In genomic region chr1:154499446-154499845, GRCh38 we compare ENCODE assay signal across 26 cellular contexts. TPM values are rescaled to one million over a fixed set of nuclear protein-coding genes. Genes with fewer than 3 reads are reported as not detected.
DNase-seq lines count a peak whose midpoint lies in the region; ATAC-seq and TF ChIP-seq lines count a peak whose summit lies in the region.
"Had no signal": no experiment of that assay in that cellular context is flagged by ENCODE, and none has a peak within 500 bp of the region (broad histone marks: within the 10 kb centered on the region; RNA-seq: fewer than 3 reads in every experiment).

No MANE protein-coding gene starts in this region.

- peaks cover 20 to 85% (median 53%) of the 10 kb centered on the region in 6 donors for H3K4me1 ChIP-seq in spleen

- peaks cover 5 to 51% (median 32%) of the 10 kb centered on the region in 7 donors for H3K27me3 ChIP-seq in spleen (replicated peaks in 1 of 7)
- H3K27me3 ChIP-seq: ovary had no signal

- ATAC-seq in activated T-cell treated with anti-CD3 and anti-CD28 coated beads, Interleukin-2, amount 50 U/mL, for 4 hours = peak; percentile 27 to 46
- ATAC-seq in left colon = no peak
- ATAC-seq: PC-3, WTC11 had no signal

- H3K4me1 Mint-ChIP-seq in activated T-cell treated with anti-CD3 and anti-CD28 coated beads, Interleukin-2, amount 50 U/mL, for 4 hours (ENCODE audit: low read depth) = peaks cover 22% of the 10 kb centered on the region

- DNase-seq in activated T-cell treated with anti-CD3 and anti-CD28 coated beads, Interleukin-2, amount 50 U/mL, for 4 hours = no peak
- no peak for DNase-seq in activated T-cell treated with anti-CD3 and anti-CD28 coated beads, Interleukin-2, amount 50 U/mL, for 1 hour
- DNase-seq in HCEC 1CT (peak; percentile 13), dermis blood vessel endothelial cell (peak; percentile 58), spleen (no peak), RPMI8226 (no peak), left colon (no peak), SIG-M5 (lab: John Stamatoyannopoulos, UW) (no peak)
- DNase-seq: activated gamma-delta T cell treated with Interleukin-2 at 50 U/mL for 16 hours; aorta; cerebellar nuclear complex; effector memory CD4-positive, alpha-beta T cell; head of caudate nucleus; naive B cell; NCI-H1436; NCI-H2227 treated with DMSO at 0.1 percent for 48 hours; NCI-H82; ovary; PC-3; sigmoid colon; stimulated activated CD4-positive, alpha-beta T cell treated with anti-CD3 and anti-CD28 coated beads, Interleukin-1b, Interleukin-23, amount 100 ng/mL, for 48 hours; stomach had no signal

- TF ChIP-seq POLR2A in spleen (IDR thresholded peaks at IDR 0.05) = no peak

- peaks cover 33% of the 10 kb centered on the region for H3K27me3 Mint-ChIP-seq in activated T-cell treated with anti-CD3 and anti-CD28 coated beads, Interleukin-2, amount 50 U/mL, for 4 hours (ENCODE audit: low read depth)

- H3K27ac ChIP-seq in spleen = peak overlapping the region in 4 of 8 donors; percentile 83 to 90 (median 88)
- H3K27ac ChIP-seq: ovary, stomach had no signal

- H3K36me3 ChIP-seq in spleen = peaks cover 0 to 6% (median 0%) of the 10 kb centered on the region in 6 donors
- H3K36me3 ChIP-seq: ovary, sigmoid colon, stomach had no signal

- no peaks in the 10 kb centered on the region for H3K9me3 Mint-ChIP-seq in activated T-cell treated with anti-CD3 and anti-CD28 coated beads, Interleukin-2, amount 50 U/mL, for 4 hours
- H3K9me3 Mint-ChIP-seq: memory B cell, WTC11 had no signal

- intact Hi-C loops in spleen (cut with DNase I; ENCODE audit: low total_unique reads) (no loop called here), left colon (cut with DNase I, micrococcal nuclease) (no loop called here)

- WGBS in spleen, 5 donors = 68 to 93% (median 84%) methylated on average over 1 of the region's 1 CpG

- no peaks in the 10 kb centered on the region for H3K36me3 Mint-ChIP-seq in activated T-cell treated with anti-CD3 and anti-CD28 coated beads, Interleukin-2, amount 50 U/mL, for 4 hours (ENCODE audit: insufficient read depth)
- H3K36me3 Mint-ChIP-seq: memory B cell, WTC11 had no signal

- H3K9me3 ChIP-seq in spleen = peaks cover 0 to 7% (median 0%) of the 10 kb centered on the region in 8 donors
- H3K9me3 ChIP-seq: ovary, sigmoid colon had no signal

- no peak for TF ChIP-seq CTCF in spleen (IDR thresholded peaks at IDR 0.05 in 8 of 11, conservative IDR thresholded peaks at IDR 0.05 in 3 of 11)

- no peak overlapping the region for H3K4me3 Mint-ChIP-seq in activated T-cell treated with anti-CD3 and anti-CD28 coated beads, Interleukin-2, amount 50 U/mL, for 4 hours
- H3K4me3 Mint-ChIP-seq: memory B cell, WTC11 had no signal

- H3K4me3 ChIP-seq in spleen = peak overlapping the region in 5 of 8 donors; percentile 49 to 74 (median 53)
- H3K4me3 ChIP-seq: ovary had no signal

RNA-seq across cellular contexts. Expression of gene TDRD10, which starts 2.6 kb away (rescaled TPM):
- not detected for total RNA-seq in activated T-cell treated with anti-CD3 and anti-CD28 coated beads, Interleukin-2, amount 50 U/mL, for 4 hours
- total RNA-seq in dermis blood vessel endothelial cell (5.3 and 6.0 TPM in 2 replicates), spleen (10 to 100 TPM in 2 of 7 donors, 1 to 10 TPM in 5; 2.4 to 14.0 (median 8.3) TPM), left colon (1 to 10 TPM in 1 of 2 donors, under 1 TPM in 1; 0.70 to 1.0 TPM)
- polyA plus RNA-seq in spleen = 10 to 100 TPM in 2 of 3 donors, 1 to 10 TPM in 1; 4.9 to 12.8 (median 12.0) TPM
- total RNA-seq: PC-3; T-helper 2 cell treated with Interferon-gamma antibody and Interleukin-4, amounts not matched to agents 100 ng/mL and 5 ng/mL, for 36 hours had no signal
- polyA plus RNA-seq: CD14-positive monocyte had no signal

RNA-seq across cellular contexts. Expression of gene SHE, which starts 2.8 kb away (rescaled TPM):
- total RNA-seq in activated T-cell treated with anti-CD3 and anti-CD28 coated beads, Interleukin-2, amount 50 U/mL, for 4 hours = under 1 TPM; 0.03 to 0.14 (median 0.05) TPM
- total RNA-seq in dermis blood vessel endothelial cell (108 and 177 TPM in 2 replicates), spleen (10 to 100 TPM; 25.0 to 54.7 (median 35.7) TPM), left colon (1 to 10 TPM; 3.4 TPM)
- 10 to 100 TPM in 2 of 3 donors, 1 to 10 TPM in 1; 8.2 to 20.5 (median 14.0) TPM for polyA plus RNA-seq in spleen
- total RNA-seq: PC-3; T-helper 2 cell treated with Interferon-gamma antibody and Interleukin-4, amounts not matched to agents 100 ng/mL and 5 ng/mL, for 36 hours had no signal
- polyA plus RNA-seq: CD14-positive monocyte had no signal

RNA-seq across cellular contexts. Expression of gene UBE2Q1, which starts 59.0 kb away (rescaled TPM):
- 100 to 1,000 TPM in 2 of 3 donors, 10 to 100 TPM in 1; 99.0 to 106 (median 103) TPM for total RNA-seq in activated T-cell treated with anti-CD3 and anti-CD28 coated beads, Interleukin-2, amount 50 U/mL, for 4 hours
- total RNA-seq in dermis blood vessel endothelial cell = 41.7 and 58.8 TPM in 2 replicates
- 100 to 1,000 TPM in 2 of 7 donors, 10 to 100 TPM in 5; 45.0 to 119 (median 95.1) TPM for total RNA-seq in spleen
- 10 to 100 TPM; 25.8 to 40.3 (median 30.0) TPM for polyA plus RNA-seq in spleen
- 10 to 100 TPM; 78.8 to 98.9 TPM for total RNA-seq in left colon

Comparison
In these comparisons a context has a peak if more than half of its experiments do, and no peak if none do; other contexts are left out.
1. DNase-seq: peak in HCEC 1CT (single experiment) and dermis blood vessel endothelial cell (single experiment); none in activated T-cell treated with anti-CD3 and anti-CD28 coated beads, Interleukin-2, amount 50 U/mL, for 4 hours (single experiment), activated T-cell treated with anti-CD3 and anti-CD28 coated beads, Interleukin-2, amount 50 U/mL, for 1 hour (single experiment), spleen (single experiment), RPMI8226 (single experiment), left colon (0 of 2) and SIG-M5 (single experiment).
2. RNA of gene SHE, which starts 2.8 kb away (total RNA-seq): 108 to 177 TPM in dermis blood vessel endothelial cell and 25.0 to 54.7 TPM in spleen; 3.4 TPM in left colon and 0.03 to 0.14 TPM in activated T-cell treated with anti-CD3 and anti-CD28 coated beads, Interleukin-2, amount 50 U/mL, for 4 hours; every median in the first group is over 4 times any median in the second.